In the genomic region with DNA sequence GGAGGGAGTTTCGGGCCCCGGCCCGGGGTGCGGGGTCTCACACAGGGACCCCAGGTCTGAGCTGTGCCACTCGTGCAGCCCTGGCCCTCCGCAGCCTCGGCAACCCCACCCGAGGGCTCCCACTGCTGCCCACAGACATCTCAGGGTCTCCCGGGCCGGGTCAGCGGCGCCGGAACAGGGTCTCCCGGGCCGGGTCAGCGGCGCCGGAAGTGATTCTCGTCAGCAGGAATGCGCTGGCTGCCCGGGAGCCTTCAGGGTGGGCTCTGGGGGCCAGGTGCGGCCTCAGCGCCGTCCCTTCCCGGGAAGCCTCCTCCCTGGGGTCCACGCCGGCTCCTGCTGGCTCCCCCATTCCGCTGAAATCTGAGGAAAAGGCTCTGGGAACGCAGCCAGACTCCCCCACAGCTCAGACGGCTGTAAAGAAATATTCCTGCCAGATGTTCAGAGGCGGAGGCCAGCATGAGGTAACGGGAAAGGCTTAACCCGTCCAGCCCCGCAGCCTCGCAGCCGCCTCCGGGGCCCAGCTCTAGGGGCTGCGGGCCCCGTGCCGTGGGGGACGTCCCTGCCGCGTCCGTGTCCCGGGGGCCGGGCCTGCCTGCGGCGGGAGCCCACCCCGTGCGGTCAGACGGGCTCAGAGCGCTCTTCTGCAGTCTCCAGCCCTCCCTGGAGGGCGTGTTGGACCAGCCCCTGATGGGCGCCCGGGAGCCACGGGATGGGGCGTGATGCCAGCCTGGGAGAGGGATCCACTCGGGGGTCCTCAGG, we compare ENCODE assay signal across 9 cellular contexts. TPM values are rescaled to one million over a fixed set of nuclear protein-coding genes. Genes with fewer than 3 reads are reported as not detected.
DNase-seq lines count a peak whose midpoint lies in the region; ATAC-seq and TF ChIP-seq lines count a peak whose summit lies in the region.
"Had no signal": no experiment of that assay in that cellular context is flagged by ENCODE, and none has a peak within 500 bp of the region (broad histone marks: within the 10 kb centered on the region; RNA-seq: fewer than 3 reads in every experiment).

No MANE protein-coding gene starts in this region.

- H3K27ac Mint-ChIP-seq in activated T-helper 2 cell treated with anti-CD3 and anti-CD28 coated beads, Interferon-gamma antibody, Interleukin-2, Interleukin-4, amounts not matched to agents 10 μg/mL and 5 μg/mL and 100 μg/mL, durations not matched to agents 14 hours and 24 hours and 36 hours: no peak overlapping the region

- H4K8ac ChIP-seq in mesenchymal stem cell (ENCODE audit: low read length): peak overlapping the region; percentile 99

- peaks cover 18% of the 10 kb centered on the region for H3K27me3 Mint-ChIP-seq in activated T-helper 2 cell treated with anti-CD3 and anti-CD28 coated beads, Interferon-gamma antibody, Interleukin-2, Interleukin-4, amounts not matched to agents 10 μg/mL and 5 μg/mL and 100 μg/mL, durations not matched to agents 14 hours and 24 hours and 36 hours (ENCODE audit: low read depth)

- H2BK12ac ChIP-seq in mesenchymal stem cell (ENCODE audit: low read length in 2 of 2): peak overlapping the region; percentile 99

- H4K91ac ChIP-seq in mesenchymal stem cell (ENCODE audit: low read length): peak overlapping the region; percentile 100

- H3K4me1 Mint-ChIP-seq in activated T-helper 2 cell treated with anti-CD3 and anti-CD28 coated beads, Interferon-gamma antibody, Interleukin-2, Interleukin-4, amounts not matched to agents 10 μg/mL and 5 μg/mL and 100 μg/mL, durations not matched to agents 14 hours and 24 hours and 36 hours (ENCODE audit: low read depth): peaks cover 6% of the 10 kb centered on the region

- peak overlapping the region; percentile 66 for H2AK5ac ChIP-seq in mesenchymal stem cell (ENCODE audit: low read length, severe bottlenecking)

- peak overlapping the region; percentile 88 to 100 (median 97) for H3K4me2 ChIP-seq in BLaER1 treated with 17β-estradiol and CSF1 and Interleukin-3, amounts not matched to agents 10 nM and 100 nM
- H3K4me2 ChIP-seq in mesenchymal stem cell (ENCODE audit: low read length, poor library complexity, severe bottlenecking): peak overlapping the region; percentile 94

- peak overlapping the region; percentile 100 for H2BK120ac ChIP-seq in mesenchymal stem cell (ENCODE audit: low read depth, low read length)

- peak overlapping the region; percentile 100 for H3K4ac ChIP-seq in mesenchymal stem cell (ENCODE audit: low read depth in 1 of 2, low read length in 2 of 2)

- H3K9me3 ChIP-seq in BLaER1 treated with 17β-estradiol and CSF1 and Interleukin-3, amounts not matched to agents 10 nM and 100 nM (replicated peaks in 1 of 11): no peaks in the 10 kb centered on the region
- no peaks in the 10 kb centered on the region for H3K9me3 ChIP-seq in colonic mucosa
- no peaks in the 10 kb centered on the region for H3K9me3 ChIP-seq in mesenchymal stem cell (ENCODE audit: control insufficient read depth, low read length)
- H3K9me3 ChIP-seq in upper lobe of left lung: no peaks in the 10 kb centered on the region

- peak overlapping the region in 4 of 11 experiments; percentile 1 to 60 (median 30); a peak in 4 of 22 replicates for H3K27ac ChIP-seq in BLaER1 treated with 17β-estradiol and CSF1 and Interleukin-3, amounts not matched to agents 10 nM and 100 nM
- H3K27ac ChIP-seq in colonic mucosa: peak overlapping the region; percentile 89
- peak overlapping the region; percentile 95 for H3K27ac ChIP-seq in mesenchymal stem cell (ENCODE audit: low read length, poor library complexity, severe bottlenecking)
- H3K27ac ChIP-seq in upper lobe of left lung: peak overlapping the region; percentile 80 to 94 (median 90)
- H3K27ac ChIP-seq: HL-60 had no signal

- 4% methylated on average over 58 of the region's 58 CpGs for WGBS in mesenchymal stem cell
- WGBS in upper lobe of left lung, 2 donors: 0 to 5% methylated on average over 9 to 32 of the region's 58 CpGs

- peak overlapping the region; percentile 93 for H2BK15ac ChIP-seq in mesenchymal stem cell (ENCODE audit: low read depth, poor library complexity, severe bottlenecking)

- no peak overlapping the region for H3K4me3 Mint-ChIP-seq in activated T-helper 2 cell treated with anti-CD3 and anti-CD28 coated beads, Interferon-gamma antibody, Interleukin-2, Interleukin-4, amounts not matched to agents 10 μg/mL and 5 μg/mL and 100 μg/mL, durations not matched to agents 14 hours and 24 hours and 36 hours (ENCODE audit: low read depth)

- peak overlapping the region; percentile 50 to 71 (median 57) for H3K4me3 ChIP-seq in BLaER1 treated with 17β-estradiol and CSF1 and Interleukin-3, amounts not matched to agents 10 nM and 100 nM
- H3K4me3 ChIP-seq in colonic mucosa (peak overlapping the region; percentile 17), mesenchymal stem cell (ENCODE audit: insufficient read depth in 1 of 2, low read depth in 1 of 2, low read length in 2 of 2) (peak overlapping the region; percentile 57 to 79), upper lobe of left lung (peak overlapping the region; percentile 6 to 55 (median 50))

- TF ChIP-seq POLR2A in upper lobe of left lung (IDR thresholded peaks at IDR 0.05): peak in 1 of 4 donors; percentile 24

- peak overlapping the region; percentile 98 to 99 for H3K18ac ChIP-seq in mesenchymal stem cell (ENCODE audit: low read depth in 1 of 2, low read length in 2 of 2)

- no peaks in the 10 kb centered on the region for H3K79me1 ChIP-seq in mesenchymal stem cell (replicated peaks; ENCODE audit: low read length, poor library complexity, severe bottlenecking)

- H2AFZ ChIP-seq in mesenchymal stem cell (ENCODE audit: low read depth, low read length): no peak overlapping the region

- H3K23ac ChIP-seq in mesenchymal stem cell (ENCODE audit: low read length in 2 of 2): peak overlapping the region in 1 of 2 experiments; percentile 78

- H3K9ac ChIP-seq in BLaER1 treated with 17β-estradiol and CSF1 and Interleukin-3, amounts not matched to agents 10 nM and 100 nM: peak overlapping the region; percentile 54 to 75 (median 69)
- H3K9ac ChIP-seq in colonic mucosa (ENCODE audit: low read depth in 2 of 2, low read length in 2 of 2) (peak overlapping the region; percentile 48 to 51), mesenchymal stem cell (ENCODE audit: low read length) (peak overlapping the region; percentile 96)

- no peak for TF ChIP-seq CTCF in colonic mucosa (IDR thresholded peaks at IDR 0.05)
- peak in 1 of 6 experiments; percentile 4 for TF ChIP-seq CTCF in upper lobe of left lung (IDR thresholded peaks at IDR 0.05)

- H3K4me1 ChIP-seq in BLaER1 treated with 17β-estradiol and CSF1 and Interleukin-3, amounts not matched to agents 10 nM and 100 nM: peaks cover 24 to 52% (median 42%) of the 10 kb centered on the region in 10 experiments
- H3K4me1 ChIP-seq in colonic mucosa: peaks cover 21% of the 10 kb centered on the region
- peaks cover 50% of the 10 kb centered on the region for H3K4me1 ChIP-seq in mesenchymal stem cell (ENCODE audit: control insufficient read depth, insufficient read depth, low read depth, low read length)
- H3K4me1 ChIP-seq in upper lobe of left lung: peaks cover 36 to 50% (median 39%) of the 10 kb centered on the region in 4 donors

- peak; percentile 15 to 81 for ATAC-seq in upper lobe of left lung (ENCODE audit: low FRiP score in 2 of 2)

- peak overlapping the region; percentile 90 for H2BK5ac ChIP-seq in mesenchymal stem cell (ENCODE audit: low read depth, low read length, poor library complexity, severe bottlenecking)

- H3K36me3 Mint-ChIP-seq in activated T-helper 2 cell treated with anti-CD3 and anti-CD28 coated beads, Interferon-gamma antibody, Interleukin-2, Interleukin-4, amounts not matched to agents 10 μg/mL and 5 μg/mL and 100 μg/mL, durations not matched to agents 14 hours and 24 hours and 36 hours (ENCODE audit: low read depth): no peaks in the 10 kb centered on the region

- intact Hi-C loops in colonic mucosa (cut with DNase I): no loop called here
- intact Hi-C loops in activated T-helper 2 cell treated with anti-CD3 and anti-CD28 coated beads, Interferon-gamma antibody, Interleukin-2, Interleukin-4, amounts not matched to agents 10 μg/mL and 5 μg/mL and 100 μg/mL, durations not matched to agents 14 hours and 24 hours and 36 hours (cut with micrococcal nuclease): loop anchor here (2.0 to 10.0 kb wide), 4 partner anchors 126 to 352 kb away; a partner anchor contains a TSS

- peaks cover 0 to 30% (median 5%) of the 10 kb centered on the region in 11 experiments; a peak in 10 of 22 replicates for H4K20me1 ChIP-seq in BLaER1 treated with 17β-estradiol and CSF1 and Interleukin-3, amounts not matched to agents 10 nM and 100 nM

- no peaks in the 10 kb centered on the region for H3K9me3 Mint-ChIP-seq in activated T-helper 2 cell treated with anti-CD3 and anti-CD28 coated beads, Interferon-gamma antibody, Interleukin-2, Interleukin-4, amounts not matched to agents 10 μg/mL and 5 μg/mL and 100 μg/mL, durations not matched to agents 14 hours and 24 hours and 36 hours

- DNase-seq in LHCN-M2 (ENCODE audit: low read depth) (peak; percentile 72), colonic mucosa (no peak), mesenchymal stem cell (peak; percentile 89), upper lobe of left lung (peak in 1 of 2 donors; percentile 88), KG1 (lab: John Stamatoyannopoulos, UW) (no peak), HPDE6-E6E7 (ENCODE audit: extremely low spot score) (no peak)
- no peak for DNase-seq in activated T-helper 2 cell treated with anti-CD3 and anti-CD28 coated beads, Interferon-gamma antibody, Interleukin-2, Interleukin-4, amounts not matched to agents 10 μg/mL and 5 μg/mL and 100 μg/mL, durations not matched to agents 14 hours and 24 hours and 36 hours (ENCODE audit: low spot score)

- no peaks in the 10 kb centered on the region for H3K36me3 ChIP-seq in BLaER1 treated with 17β-estradiol and CSF1 and Interleukin-3, amounts not matched to agents 10 nM and 100 nM
- no peaks in the 10 kb centered on the region for H3K36me3 ChIP-seq in colonic mucosa
- H3K36me3 ChIP-seq in mesenchymal stem cell (ENCODE audit: control insufficient read depth in 1 of 2, insufficient read depth in 2 of 2, low read depth in 1 of 2, low read length in 2 of 2): no peaks in the 10 kb centered on the region
- no peaks in the 10 kb centered on the region for H3K36me3 ChIP-seq in upper lobe of left lung

- peak overlapping the region; percentile 80 to 93 for H3K14ac ChIP-seq in mesenchymal stem cell (ENCODE audit: low read length in 2 of 2)

- H3K27me3 ChIP-seq in BLaER1 treated with 17β-estradiol and CSF1 and Interleukin-3, amounts not matched to agents 10 nM and 100 nM: peaks cover 55 to 68% (median 66%) of the 10 kb centered on the region in 11 experiments
- H3K27me3 ChIP-seq in colonic mucosa: peaks cover 32% of the 10 kb centered on the region
- no peaks in the 10 kb centered on the region for H3K27me3 ChIP-seq in mesenchymal stem cell (ENCODE audit: control insufficient read depth in 1 of 2, insufficient read depth in 1 of 2, low read length in 2 of 2)
- peaks cover 0 to 24% (median 11%) of the 10 kb centered on the region in 4 donors for H3K27me3 ChIP-seq in upper lobe of left lung

- TF ChIP-seq EP300 in upper lobe of left lung (IDR thresholded peaks at IDR 0.05): no peak

RNA-seq across cellular contexts. Expression of a gene that starts 8.7 kb away (rescaled TPM):
- total RNA-seq in LHCN-M2 (2014; rRNA removed): 252 and 303 TPM in 2 replicates
- 123 TPM for polyA plus RNA-seq in LHCN-M2 (2012)
- total RNA-seq in colonic mucosa: 100 to 1,000 TPM in 1 of 2 donors, 10 to 100 TPM in 1; 39.8 to 131 TPM
- 2,201 TPM for polyA plus RNA-seq in mesenchymal stem cell (2013, experiment 1 of 2)
- 2,173 TPM for polyA plus RNA-seq in mesenchymal stem cell (2013, experiment 2 of 2)
- total RNA-seq in upper lobe of left lung: 100 to 1,000 TPM in 5 of 6 donors, 10 to 100 TPM in 1; 61.9 to 351 (median 205) TPM
- 0.23 and 0.37 TPM in 2 replicates for total RNA-seq in activated T-helper 2 cell treated with anti-CD3 and anti-CD28 coated beads, Interferon-gamma antibody, Interleukin-2, Interleukin-4, amounts not matched to agents 10 μg/mL and 5 μg/mL and 100 μg/mL, durations not matched to agents 14 hours and 24 hours and 36 hours

Comparison
In these comparisons a context has a peak if more than half of its experiments do, and no peak if none do; other contexts are left out.
1. H3K4me3 ChIP-seq: peak in every context shown above with its lines; median percentile 68 in mesenchymal stem cell; 57 in BLaER1 treated with 17β-estradiol and CSF1 and Interleukin-3, amounts not matched to agents 10 nM and 100 nM; 50 in upper lobe of left lung; 17 in colonic mucosa.
2. DNase-seq: peak in LHCN-M2 (single experiment) and mesenchymal stem cell (single experiment); none in colonic mucosa (single experiment), activated T-helper 2 cell treated with anti-CD3 and anti-CD28 coated beads, Interferon-gamma antibody, Interleukin-2, Interleukin-4, amounts not matched to agents 10 μg/mL and 5 μg/mL and 100 μg/mL, durations not matched to agents 14 hours and 24 hours and 36 hours (single experiment), KG1 (single experiment) and HPDE6-E6E7 (single experiment).
3. RNA of a gene that starts 8.7 kb away (total RNA-seq): 61.9 to 351 TPM in upper lobe of left lung, 252 to 303 TPM in LHCN-M2 and 39.8 to 131 TPM in colonic mucosa; 0.23 to 0.37 TPM in activated T-helper 2 cell treated with anti-CD3 and anti-CD28 coated beads, Interferon-gamma antibody, Interleukin-2, Interleukin-4, amounts not matched to agents 10 μg/mL and 5 μg/mL and 100 μg/mL, durations not matched to agents 14 hours and 24 hours and 36 hours; every median in the first group is over 10 times any median in the second.
4. Peak in every context shown above with its lines, with median percentiles within 50 percentile points of each other: H3K9ac ChIP-seq.